In the genomic region with DNA sequence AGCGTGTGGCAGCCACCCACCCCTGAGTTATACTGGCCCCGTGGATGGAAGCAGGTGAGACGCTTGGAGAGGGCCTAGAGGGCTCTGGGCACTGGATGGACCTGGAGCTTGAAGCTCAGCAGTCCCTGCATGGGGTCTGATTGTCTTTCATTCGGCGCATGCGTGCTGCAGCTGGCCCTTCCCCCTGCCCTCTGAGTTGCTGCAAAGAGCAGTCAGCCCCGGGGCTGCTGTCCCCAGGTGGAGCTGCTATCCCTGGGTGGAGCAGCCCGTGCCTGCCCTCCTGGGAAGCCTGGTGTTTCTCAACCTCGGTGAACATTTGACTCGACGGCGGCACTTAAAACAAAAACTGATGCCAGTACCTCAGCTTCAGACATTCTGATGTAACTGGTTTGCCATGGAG, we compare ENCODE assay signal across 10 cellular contexts. TPM values are rescaled to one million over a fixed set of nuclear protein-coding genes. Genes with fewer than 3 reads are reported as not detected.
DNase-seq lines count a peak whose midpoint lies in the region; ATAC-seq and TF ChIP-seq lines count a peak whose summit lies in the region.
"Had no signal": no experiment of that assay in that cellular context is flagged by ENCODE, and none has a peak within 500 bp of the region (broad histone marks: within the 10 kb centered on the region; RNA-seq: fewer than 3 reads in every experiment).

No MANE protein-coding gene starts in this region.

- intact Hi-C loops in cardiac septum (cut with DNase I) (loop anchor here (1.0 to 5.0 kb wide), 2 partner anchors 83 to 146 kb away; no protein-coding TSS in a partner anchor), body of pancreas (cut with DNase I) (loop anchor here (5.0 kb wide), 1 partner anchor 148 kb away; no protein-coding TSS in a partner anchor), uterus (cut with DNase I; ENCODE audit: low total_unique reads) (no loop called here), posterior vena cava (cut with DNase I) (loop anchor here (2.0 kb wide), 1 partner anchor 145 kb away; no protein-coding TSS in a partner anchor)
- intact Hi-C loops in activated T-helper 1 cell treated with anti-CD3 and anti-CD28 coated beads, Interleukin-12 subunit alpha, Interleukin-12 subunit beta, Interleukin-2, Interleukin-4 antibody, amounts not matched to agents 30 ng/mL and 10 ng/mL and 1 ng/mL, durations not matched to agents 14 hours and 24 hours and 36 hours (cut with micrococcal nuclease): loop anchor here (1.0 to 10.0 kb wide), 4 partner anchors 146 to 631 kb away; a partner anchor contains a TSS

- no peak for TF ChIP-seq CTCF in cardiac muscle cell (IDR thresholded peaks at IDR 0.05; ENCODE audit: low read depth, low read length)
- no peak for TF ChIP-seq CTCF in body of pancreas (IDR thresholded peaks at IDR 0.05)
- no peak for TF ChIP-seq CTCF in uterus (IDR thresholded peaks at IDR 0.05)

- H3K36me3 ChIP-seq in cardiac muscle cell (peaks cover 6% of the 10 kb centered on the region), body of pancreas (replicated peaks in 1 of 2; ENCODE audit: insufficient read depth in 1 of 2, low read depth in 2 of 2) (no peaks in the 10 kb centered on the region), uterus (no peaks in the 10 kb centered on the region)

- 16 to 31% methylated on average over 10 to 12 of the region's 12 CpGs for WGBS in body of pancreas, 2 donors

- no peaks in the 10 kb centered on the region for H3K9me3 Mint-ChIP-seq in activated T-cell treated with anti-CD3 and anti-CD28 coated beads, Interleukin-2, amount 50 U/mL, for 72 hours
- H3K9me3 Mint-ChIP-seq in activated T-helper 1 cell treated with anti-CD3 and anti-CD28 coated beads, Interleukin-12 subunit alpha, Interleukin-12 subunit beta, Interleukin-2, Interleukin-4 antibody, amounts not matched to agents 30 ng/mL and 10 ng/mL and 1 ng/mL, durations not matched to agents 14 hours and 24 hours and 36 hours: no peaks in the 10 kb centered on the region

- ATAC-seq in body of pancreas: peak; percentile 25
- no peak for ATAC-seq in activated T-cell treated with anti-CD3 and anti-CD28 coated beads, Interleukin-2, amount 50 U/mL, for 72 hours (replicated peaks in 1 of 2)

- peaks cover 3% of the 10 kb centered on the region for H3K27me3 ChIP-seq in cardiac muscle cell
- H3K27me3 ChIP-seq in body of pancreas: no peaks in the 10 kb centered on the region
- H3K27me3 ChIP-seq in uterus: no peaks in the 10 kb centered on the region

- H3K4me3 ChIP-seq in cardiac muscle cell (no peak overlapping the region), body of pancreas (no peak overlapping the region), uterus (no peak overlapping the region)

- no peak overlapping the region for H3K4me3 Mint-ChIP-seq in activated T-cell treated with anti-CD3 and anti-CD28 coated beads, Interleukin-2, amount 50 U/mL, for 72 hours
- no peak overlapping the region for H3K4me3 Mint-ChIP-seq in activated T-helper 1 cell treated with anti-CD3 and anti-CD28 coated beads, Interleukin-12 subunit alpha, Interleukin-12 subunit beta, Interleukin-2, Interleukin-4 antibody, amounts not matched to agents 30 ng/mL and 10 ng/mL and 1 ng/mL, durations not matched to agents 14 hours and 24 hours and 36 hours

- no peak overlapping the region for H3K27ac Mint-ChIP-seq in activated T-cell treated with anti-CD3 and anti-CD28 coated beads, Interleukin-2, amount 50 U/mL, for 72 hours
- H3K27ac Mint-ChIP-seq in activated T-helper 1 cell treated with anti-CD3 and anti-CD28 coated beads, Interleukin-12 subunit alpha, Interleukin-12 subunit beta, Interleukin-2, Interleukin-4 antibody, amounts not matched to agents 30 ng/mL and 10 ng/mL and 1 ng/mL, durations not matched to agents 14 hours and 24 hours and 36 hours: no peak overlapping the region

- TF ChIP-seq POLR2A in body of pancreas (IDR thresholded peaks at IDR 0.05) (no peak), uterus (IDR thresholded peaks at IDR 0.05) (no peak)

- H3K4me1 ChIP-seq in cardiac muscle cell (ENCODE audit: low read depth): peaks cover 10% of the 10 kb centered on the region
- peaks cover 46% of the 10 kb centered on the region for H3K4me1 ChIP-seq in body of pancreas
- H3K4me1 ChIP-seq in uterus: peaks cover 0 to 9% of the 10 kb centered on the region in 2 donors

- H3K4me1 Mint-ChIP-seq in activated T-cell treated with anti-CD3 and anti-CD28 coated beads, Interleukin-2, amount 50 U/mL, for 72 hours (ENCODE audit: low read depth): no peaks in the 10 kb centered on the region
- H3K4me1 Mint-ChIP-seq in activated T-helper 1 cell treated with anti-CD3 and anti-CD28 coated beads, Interleukin-12 subunit alpha, Interleukin-12 subunit beta, Interleukin-2, Interleukin-4 antibody, amounts not matched to agents 30 ng/mL and 10 ng/mL and 1 ng/mL, durations not matched to agents 14 hours and 24 hours and 36 hours (ENCODE audit: low read depth): no peaks in the 10 kb centered on the region

- H3K27ac ChIP-seq in cardiac muscle cell (peak overlapping the region; percentile 69), body of pancreas (peak overlapping the region; percentile 4 to 76 (median 54)), uterus (peak overlapping the region; percentile 39 to 65)

- DNase-seq in cardiac muscle cell (ENCODE audit: low read depth in 1 of 2, low spot score in 1 of 2) (peak; percentile 34 to 82), cardiac septum (ENCODE audit: low spot score) (no peak), body of pancreas (peak in 3 of 4 donors; percentile 35 to 63 (median 59)), islet precursor cell (peak; percentile 97), uterus (no peak), posterior vena cava (ENCODE audit: low spot score) (no peak)
- no peak for DNase-seq in activated T-cell treated with anti-CD3 and anti-CD28 coated beads, Interleukin-2, amount 50 U/mL, for 72 hours
- DNase-seq in activated T-helper 1 cell treated with anti-CD3 and anti-CD28 coated beads, Interleukin-12 subunit alpha, Interleukin-12 subunit beta, Interleukin-2, Interleukin-4 antibody, amounts not matched to agents 30 ng/mL and 10 ng/mL and 1 ng/mL, durations not matched to agents 14 hours and 24 hours and 36 hours (ENCODE audit: low spot score): no peak
- DNase-seq: activated effector memory CD4-positive, alpha-beta T cell treated with Interleukin-2 at 50 U/mL for 16 hours; GF-D8 had no signal

- peaks cover 8% of the 10 kb centered on the region for H3K27me3 Mint-ChIP-seq in activated T-cell treated with anti-CD3 and anti-CD28 coated beads, Interleukin-2, amount 50 U/mL, for 72 hours (ENCODE audit: low read depth)
- peaks cover 2% of the 10 kb centered on the region for H3K27me3 Mint-ChIP-seq in activated T-helper 1 cell treated with anti-CD3 and anti-CD28 coated beads, Interleukin-12 subunit alpha, Interleukin-12 subunit beta, Interleukin-2, Interleukin-4 antibody, amounts not matched to agents 30 ng/mL and 10 ng/mL and 1 ng/mL, durations not matched to agents 14 hours and 24 hours and 36 hours (ENCODE audit: insufficient read depth)

- H3K9me3 ChIP-seq in cardiac muscle cell (ENCODE audit: low read depth) (no peaks in the 10 kb centered on the region), body of pancreas (no peaks in the 10 kb centered on the region), uterus (no peaks in the 10 kb centered on the region)

- H3K36me3 Mint-ChIP-seq in activated T-cell treated with anti-CD3 and anti-CD28 coated beads, Interleukin-2, amount 50 U/mL, for 72 hours (ENCODE audit: insufficient read depth in 2 of 2): no peaks in the 10 kb centered on the region
- H3K36me3 Mint-ChIP-seq in activated T-helper 1 cell treated with anti-CD3 and anti-CD28 coated beads, Interleukin-12 subunit alpha, Interleukin-12 subunit beta, Interleukin-2, Interleukin-4 antibody, amounts not matched to agents 30 ng/mL and 10 ng/mL and 1 ng/mL, durations not matched to agents 14 hours and 24 hours and 36 hours (ENCODE audit: low read depth): no peaks in the 10 kb centered on the region

RNA-seq across cellular contexts. Expression of a gene that starts 29.6 kb away (rescaled TPM):
- total RNA-seq in cardiac muscle cell: 132 and 229 TPM in 2 replicates
- polyA plus RNA-seq in cardiac muscle cell: 28.0 and 35.2 TPM in 2 replicates
- 191 TPM for total RNA-seq in cardiac septum
- 100 to 1,000 TPM in 1 of 2 donors, 10 to 100 TPM in 1; 35.8 to 415 TPM for total RNA-seq in body of pancreas
- total RNA-seq in uterus: 1,000 to 10,000 TPM in 1 of 4 donors, 100 to 1,000 TPM in 3; 480 to 2,812 (median 618) TPM
- not detected for total RNA-seq in activated T-cell treated with anti-CD3 and anti-CD28 coated beads, Interleukin-2, amount 50 U/mL, for 72 hours
- total RNA-seq in posterior vena cava: 1,000 to 10,000 TPM in 1 of 2 donors, 100 to 1,000 TPM in 1; 466 to 1,458 TPM
- total RNA-seq in activated T-helper 1 cell treated with anti-CD3 and anti-CD28 coated beads, Interleukin-12 subunit alpha, Interleukin-12 subunit beta, Interleukin-2, Interleukin-4 antibody, amounts not matched to agents 30 ng/mL and 10 ng/mL and 1 ng/mL, durations not matched to agents 14 hours and 24 hours and 36 hours: not detected in 2 replicates

RNA-seq across cellular contexts. Expression of a gene that starts 32.5 kb away (rescaled TPM):
- total RNA-seq in cardiac muscle cell (402 and 451 TPM in 2 replicates), cardiac septum (785 TPM), body of pancreas (100 to 1,000 TPM; 129 to 170 TPM), uterus (100 to 1,000 TPM in 2 of 4 donors, 10 to 100 TPM in 2; 59.5 to 398 (median 102) TPM), posterior vena cava (10 to 100 TPM; 37.9 to 54.8 TPM)
- polyA plus RNA-seq in cardiac muscle cell: 476 and 569 TPM in 2 replicates
- total RNA-seq in activated T-cell treated with anti-CD3 and anti-CD28 coated beads, Interleukin-2, amount 50 U/mL, for 72 hours: 1 to 10 TPM; 3.6 to 7.4 TPM
- 11.1 and 12.3 TPM in 2 replicates for total RNA-seq in activated T-helper 1 cell treated with anti-CD3 and anti-CD28 coated beads, Interleukin-12 subunit alpha, Interleukin-12 subunit beta, Interleukin-2, Interleukin-4 antibody, amounts not matched to agents 30 ng/mL and 10 ng/mL and 1 ng/mL, durations not matched to agents 14 hours and 24 hours and 36 hours

Comparison
In these comparisons a context has a peak if more than half of its experiments do, and no peak if none do; other contexts are left out.
1. DNase-seq: peak in cardiac muscle cell (2 of 2), body of pancreas (3 of 4) and islet precursor cell (single experiment); none in cardiac septum (single experiment), uterus (0 of 2), activated T-cell treated with anti-CD3 and anti-CD28 coated beads, Interleukin-2, amount 50 U/mL, for 72 hours (0 of 2), posterior vena cava (single experiment) and activated T-helper 1 cell treated with anti-CD3 and anti-CD28 coated beads, Interleukin-12 subunit alpha, Interleukin-12 subunit beta, Interleukin-2, Interleukin-4 antibody, amounts not matched to agents 30 ng/mL and 10 ng/mL and 1 ng/mL, durations not matched to agents 14 hours and 24 hours and 36 hours (single experiment).
2. RNA of a gene that starts 29.6 kb away (total RNA-seq): 466 to 1,458 TPM in posterior vena cava, 480 to 2,812 TPM in uterus, 35.8 to 415 TPM in body of pancreas, 191 TPM in cardiac septum (single experiment) and 132 to 229 TPM in cardiac muscle cell; not detected in activated T-cell treated with anti-CD3 and anti-CD28 coated beads, Interleukin-2, amount 50 U/mL, for 72 hours and not detected in activated T-helper 1 cell treated with anti-CD3 and anti-CD28 coated beads, Interleukin-12 subunit alpha, Interleukin-12 subunit beta, Interleukin-2, Interleukin-4 antibody, amounts not matched to agents 30 ng/mL and 10 ng/mL and 1 ng/mL, durations not matched to agents 14 hours and 24 hours and 36 hours; every median in the first group is over 10 times any median in the second.
3. Peak in every context shown above with its lines, with median percentiles within 50 percentile points of each other: H3K27ac ChIP-seq.